Comparison of ENCODE assay signal across 17 cellular contexts in genomic region chr14:77543240-77543551, GRCh38. TPM values are rescaled to one million over a fixed set of nuclear protein-coding genes. Genes with fewer than 3 reads are reported as not detected.
DNase-seq lines count a peak whose midpoint lies in the region; ATAC-seq, FAIRE-seq and TF ChIP-seq lines count a peak whose summit lies in the region.
"Had no signal": no experiment of that assay in that cellular context is flagged by ENCODE, and none has a peak within 500 bp of the region (broad histone marks: within the 10 kb centered on the region; RNA-seq: fewer than 3 reads in every experiment).

No MANE protein-coding gene starts in this region.

- H3K4me1 ChIP-seq in CD4-positive, CD25-positive, alpha-beta regulatory T cell (ENCODE audit: control insufficient read depth, insufficient read depth, low read length, poor library complexity, severe bottlenecking) = peaks cover 2% of the 10 kb centered on the region
- H3K4me1 ChIP-seq in hepatocyte (ENCODE audit: insufficient read depth) (peaks cover 24% of the 10 kb centered on the region), skeletal muscle tissue (ENCODE audit: control insufficient read depth in 3 of 3, insufficient read depth in 3 of 3, low read length in 3 of 3) (peaks cover 0 to 11% (median 3%) of the 10 kb centered on the region in 3 donors)

- no peak overlapping the region for H3K4me3 Mint-ChIP-seq in CD4-positive, CD25-positive, alpha-beta regulatory T cell
- H3K4me3 Mint-ChIP-seq in effector memory CD8-positive, alpha-beta T cell = no peak overlapping the region

- ATAC-seq in CD4-positive, CD25-positive, alpha-beta regulatory T cell (ENCODE audit: low read depth in 2 of 2) = no peak
- no peak for ATAC-seq in effector memory CD8-positive, alpha-beta T cell (replicated peaks)

- no peak overlapping the region for H3K27ac ChIP-seq in CD4-positive, CD25-positive, alpha-beta regulatory T cell (ENCODE audit: insufficient read depth, low read length, poor library complexity, severe bottlenecking)
- H3K27ac ChIP-seq in WERI-Rb-1 (peak overlapping the region; percentile 42; the same call in 1 of the 2 replicates), hepatocyte (peak overlapping the region; percentile 58), skeletal muscle tissue (ENCODE audit: low read depth, low read length) (peak overlapping the region; percentile 42)
- H3K27ac ChIP-seq: PC-9 had no signal

- H3K27ac Mint-ChIP-seq in CD4-positive, CD25-positive, alpha-beta regulatory T cell = peak overlapping the region in 2 of 3 donors; percentile 10 to 20
- H3K27ac Mint-ChIP-seq in effector memory CD8-positive, alpha-beta T cell = no peak overlapping the region

- no peak for DNase-seq in CD4-positive, CD25-positive, alpha-beta regulatory T cell
- no peak for DNase-seq in WERI-Rb-1
- no peak for DNase-seq in hepatocyte (ENCODE audit: low spot score)
- no peak for DNase-seq in NCI-H1092 treated with DMSO at 0.1 percent for 48 hours (lab: John Stamatoyannopoulos, UW)
- DNase-seq in frontal cortex (ENCODE audit: low spot score in 2 of 2) = no peak
- DNase-seq in RPMI8226 = no peak
- no peak for DNase-seq in effector memory CD8-positive, alpha-beta T cell
- DNase-seq: activated naive CD4-positive, alpha-beta T cell treated with Interleukin-2 at 50 U/mL for 16 hours; AML-193; MM.1S; PC-9 had no signal

- no peak for FAIRE-seq in frontal cortex (lab: Jason Lieb, UNC)
- FAIRE-seq: keratinocyte had no signal

- H3K36me3 Mint-ChIP-seq in CD4-positive, CD25-positive, alpha-beta regulatory T cell = peaks cover 12% of the 10 kb centered on the region
- H3K36me3 Mint-ChIP-seq in effector memory CD8-positive, alpha-beta T cell (ENCODE audit: insufficient read depth) = peaks cover 28% of the 10 kb centered on the region

- no peaks in the 10 kb centered on the region for H3K9me2 ChIP-seq in hepatocyte (replicated peaks; ENCODE audit: insufficient read depth)

- H3K79me2 ChIP-seq in hepatocyte = no peaks in the 10 kb centered on the region

- H3K36me3 ChIP-seq in CD4-positive, CD25-positive, alpha-beta regulatory T cell (ENCODE audit: control insufficient read depth, insufficient read depth, low read length) = peaks cover 15% of the 10 kb centered on the region
- no peaks in the 10 kb centered on the region; the same call in 1 of the 2 replicates for H3K36me3 ChIP-seq in WERI-Rb-1
- H3K36me3 ChIP-seq in hepatocyte (replicated peaks; ENCODE audit: insufficient read depth, low read depth) = no peaks in the 10 kb centered on the region
- peaks cover 0 to 7% (median 2%) of the 10 kb centered on the region in 3 donors for H3K36me3 ChIP-seq in skeletal muscle tissue (ENCODE audit: control insufficient read depth in 3 of 3, insufficient read depth in 3 of 3, low read length in 3 of 3)

- no peak overlapping the region for H3K9ac ChIP-seq in skeletal muscle tissue (ENCODE audit: low read depth in 1 of 3, low read length in 3 of 3)

- H2AFZ ChIP-seq in hepatocyte = no peak overlapping the region
- H2AFZ ChIP-seq: PC-9 had no signal

- H4K20me1 ChIP-seq in hepatocyte (ENCODE audit: insufficient read depth, poor library complexity, severe bottlenecking) = no peaks in the 10 kb centered on the region

- WGBS in hepatocyte (ENCODE audit: low lambda C conversion rate, missing lambda C conversion rate) = 27% methylated on average over 5 of the region's 5 CpGs

- H3K4me2 ChIP-seq in hepatocyte = peak overlapping the region; percentile 47
- H3K4me2 ChIP-seq: PC-9 had no signal

- no peaks in the 10 kb centered on the region for H3K27me3 Mint-ChIP-seq in CD4-positive, CD25-positive, alpha-beta regulatory T cell
- H3K27me3 Mint-ChIP-seq in effector memory CD8-positive, alpha-beta T cell = no peaks in the 10 kb centered on the region

- H3K9me3 Mint-ChIP-seq in CD4-positive, CD25-positive, alpha-beta regulatory T cell = no peaks in the 10 kb centered on the region
- no peaks in the 10 kb centered on the region for H3K9me3 Mint-ChIP-seq in effector memory CD8-positive, alpha-beta T cell

- H3K9me3 ChIP-seq in CD4-positive, CD25-positive, alpha-beta regulatory T cell (ENCODE audit: control insufficient read depth in 2 of 2, low read length in 2 of 2) = no peaks in the 10 kb centered on the region
- H3K9me3 ChIP-seq in WERI-Rb-1 (ENCODE audit: severe bottlenecking) = no peaks in the 10 kb centered on the region
- no peaks in the 10 kb centered on the region for H3K9me3 ChIP-seq in hepatocyte (ENCODE audit: low read depth)
- no peaks in the 10 kb centered on the region for H3K9me3 ChIP-seq in skeletal muscle tissue (ENCODE audit: control insufficient read depth in 3 of 3, low read length in 3 of 3)
- H3K9me3 ChIP-seq: neutrophil had no signal

- H3K4me1 Mint-ChIP-seq in CD4-positive, CD25-positive, alpha-beta regulatory T cell = peaks cover 0 to 5% (median 0%) of the 10 kb centered on the region in 4 donors
- peaks cover 2 to 6% of the 10 kb centered on the region in 2 donors for H3K4me1 Mint-ChIP-seq in effector memory CD8-positive, alpha-beta T cell (ENCODE audit: low read depth in 2 of 2)

- no peaks in the 10 kb centered on the region for H3K27me3 ChIP-seq in CD4-positive, CD25-positive, alpha-beta regulatory T cell (ENCODE audit: control insufficient read depth, insufficient read depth, low read length)
- H3K27me3 ChIP-seq in WERI-Rb-1 (ENCODE audit: insufficient read depth, low read depth, severe bottlenecking) (no peaks in the 10 kb centered on the region), hepatocyte (no peaks in the 10 kb centered on the region), skeletal muscle tissue (ENCODE audit: control insufficient read depth in 3 of 3, insufficient read depth in 3 of 3, low read length in 3 of 3) (no peaks in the 10 kb centered on the region)
- H3K27me3 ChIP-seq: neutrophil had no signal

- no peak overlapping the region for H3K4me3 ChIP-seq in CD4-positive, CD25-positive, alpha-beta regulatory T cell (ENCODE audit: low read depth, low read length)
- no peak overlapping the region for H3K4me3 ChIP-seq in WERI-Rb-1 (ENCODE audit: low read depth, low read length)
- no peak overlapping the region for H3K4me3 ChIP-seq in hepatocyte
- H3K4me3 ChIP-seq in skeletal muscle tissue (ENCODE audit: low read length in 3 of 3) = no peak overlapping the region
- H3K4me3 ChIP-seq: PC-9 had no signal

- no peak for TF ChIP-seq CTCF in WERI-Rb-1 (IDR thresholded peaks at IDR 0.05; ENCODE audit: low read depth, low read length)
- TF ChIP-seq CTCF in hepatocyte (IDR thresholded peaks at IDR 0.05; ENCODE audit: poor library complexity) = no peak

RNA-seq across cellular contexts. Expression of gene ISM2, which starts 44.6 kb away (rescaled TPM):
- total RNA-seq in CD4-positive, CD25-positive, alpha-beta regulatory T cell = not detected
- not detected for polyA plus RNA-seq in CD4-positive, CD25-positive, alpha-beta regulatory T cell
- total RNA-seq in hepatocyte = 5.1 and 8.1 TPM in 2 replicates
- 6.3 and 9.0 TPM in 2 replicates for polyA plus RNA-seq in hepatocyte
- not detected for total RNA-seq in skeletal muscle tissue
- 1.2 TPM for total RNA-seq in frontal cortex
- total RNA-seq: activated CD8-positive, alpha-beta memory T cell treated with anti-CD3 and anti-CD28 coated beads for 36 hours; H4; PC-9; T-helper 2 cell treated with Interferon-gamma antibody and Interleukin-4, amounts not matched to agents 100 ng/mL and 5 ng/mL, for 36 hours had no signal

Comparison
In these comparisons a context has a peak if more than half of its experiments do, and no peak if none do; other contexts are left out.
1. H3K27ac Mint-ChIP-seq: peak in CD4-positive, CD25-positive, alpha-beta regulatory T cell (2 of 3); none in effector memory CD8-positive, alpha-beta T cell (0 of 2).